ENCODE assay signal across 21 cellular contexts in genomic region chr2:149727927-149728326, GRCh38.
"Had no signal": no experiment of that assay in that cellular context is flagged by ENCODE, and none has a peak within 500 bp of the region (broad histone marks: within the 10 kb centered on the region; RNA-seq: fewer than 3 reads in every experiment).

No MANE protein-coding gene starts in this region.

- FAIRE-seq: islet of Langerhans had no signal

- H3K4me3 Mint-ChIP-seq: central memory CD8-positive, alpha-beta T cell; naive thymus-derived CD8-positive, alpha-beta T cell; stimulated activated naive B cell treated with anti-CD40 and anti-IgM and Interleukin-4, amounts not matched to agents 10 μg/mL and 1 μg/mL and 100 μg/mL, for 72 hours; stimulated activated naive CD8-positive, alpha-beta T cell treated with anti-CD3 and anti-CD28 coated beads, Interleukin-15, amount 100 ng/mL, for 72 hours had no signal

- ATAC-seq: heart left ventricle; mucosa of descending colon; naive thymus-derived CD8-positive, alpha-beta T cell; psoas muscle; sciatic nerve; stimulated activated naive B cell treated with anti-CD40 and anti-IgM and Interleukin-4, amounts not matched to agents 10 μg/mL and 1 μg/mL and 100 μg/mL, for 72 hours; stimulated activated naive CD8-positive, alpha-beta T cell treated with anti-CD3 and anti-CD28 coated beads, Interleukin-15, amount 100 ng/mL, for 72 hours; upper lobe of right lung had no signal

- H3K36me3 Mint-ChIP-seq: naive thymus-derived CD8-positive, alpha-beta T cell; stimulated activated naive B cell treated with anti-CD40 and anti-IgM and Interleukin-4, amounts not matched to agents 10 μg/mL and 1 μg/mL and 100 μg/mL, for 72 hours had no signal

- H3K27ac Mint-ChIP-seq: naive thymus-derived CD8-positive, alpha-beta T cell; stimulated activated naive B cell treated with anti-CD40 and anti-IgM and Interleukin-4, amounts not matched to agents 10 μg/mL and 1 μg/mL and 100 μg/mL, for 72 hours; stimulated activated naive CD8-positive, alpha-beta T cell treated with anti-CD3 and anti-CD28 coated beads, Interleukin-15, amount 100 ng/mL, for 72 hours had no signal

- H3K4me3 ChIP-seq: colonic mucosa, heart left ventricle, mucosa of descending colon, psoas muscle, testis, tibial nerve, upper lobe of right lung had no signal

- H3K4me1 ChIP-seq: colonic mucosa, psoas muscle, tibial nerve, upper lobe of right lung had no signal

- H3K9me3 Mint-ChIP-seq: stimulated activated naive B cell treated with anti-CD40 and anti-IgM and Interleukin-4, amounts not matched to agents 10 μg/mL and 1 μg/mL and 100 μg/mL, for 72 hours had no signal

- H3K27me3 ChIP-seq: colonic mucosa, heart left ventricle, neutrophil, testis, tibial nerve, upper lobe of right lung had no signal

- H3K9me3 ChIP-seq: colonic mucosa, heart left ventricle, mucosa of descending colon, neutrophil, psoas muscle, testis, tibial nerve, upper lobe of right lung had no signal

- H3K4me1 Mint-ChIP-seq: central memory CD8-positive, alpha-beta T cell; naive thymus-derived CD8-positive, alpha-beta T cell; stimulated activated naive B cell treated with anti-CD40 and anti-IgM and Interleukin-4, amounts not matched to agents 10 μg/mL and 1 μg/mL and 100 μg/mL, for 72 hours; stimulated activated naive CD8-positive, alpha-beta T cell treated with anti-CD3 and anti-CD28 coated beads, Interleukin-15, amount 100 ng/mL, for 72 hours had no signal

- H3K27ac ChIP-seq: colonic mucosa, heart left ventricle, neutrophil, psoas muscle, testis, tibial nerve, upper lobe of right lung had no signal

- H3K36me3 ChIP-seq: colonic mucosa, heart left ventricle, neutrophil, tibial nerve, upper lobe of right lung had no signal

- H3K27me3 Mint-ChIP-seq: stimulated activated naive CD8-positive, alpha-beta T cell treated with anti-CD3 and anti-CD28 coated beads, Interleukin-15, amount 100 ng/mL, for 72 hours had no signal

- DNase-seq: colonic mucosa; dermis blood vessel endothelial cell; foreskin melanocyte; heart left ventricle; hippocampal formation; kidney glomerular epithelial cell; mammary epithelial cell; mucosa of descending colon; naive thymus-derived CD8-positive, alpha-beta T cell; psoas muscle; stimulated activated CD4-positive, alpha-beta T cell treated with anti-CD3 and anti-CD28 coated beads, Interleukin-2, amount 100 ng/mL, for 24 hours; stimulated activated CD4-positive, alpha-beta T cell treated with anti-CD3 and anti-CD28 coated beads, Interleukin-4, amount 100 ng/mL, for 4 hours; stimulated activated naive B cell treated with anti-CD40 and anti-IgM and Interleukin-4, amounts not matched to agents 10 μg/mL and 1 μg/mL and 100 μg/mL, for 72 hours; stimulated activated naive CD8-positive, alpha-beta T cell treated with anti-CD3 and anti-CD28 coated beads, Interleukin-15, amount 100 ng/mL, for 72 hours; testis; upper lobe of right lung had no signal
